ENCODE assay signal across 12 cellular contexts in the genomic region with DNA sequence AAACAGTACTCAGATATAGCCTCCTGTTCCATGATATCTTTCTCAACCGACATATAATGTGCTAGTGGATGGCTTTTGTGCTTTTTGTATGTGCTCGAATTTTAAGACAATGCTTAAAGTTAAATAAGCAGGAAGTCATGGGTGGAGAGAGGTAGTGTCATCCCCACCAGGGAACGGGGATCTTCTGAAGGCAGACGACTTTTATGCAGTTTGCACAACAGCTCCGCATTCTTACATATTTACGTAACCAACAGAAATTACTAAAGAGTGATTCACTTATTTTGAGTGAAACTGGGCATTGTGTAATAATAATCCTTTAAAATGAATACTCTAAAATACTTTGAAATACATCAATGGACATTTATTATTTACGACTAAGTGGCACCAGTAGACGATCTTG.
DNase-seq lines count a peak whose midpoint lies in the region; ATAC-seq and TF ChIP-seq lines count a peak whose summit lies in the region.
"Had no signal": no experiment of that assay in that cellular context is flagged by ENCODE, and none has a peak within 500 bp of the region (broad histone marks: within the 10 kb centered on the region; RNA-seq: fewer than 3 reads in every experiment).

No MANE protein-coding gene starts in this region.

- 39% methylated on average over 8 of the region's 8 CpGs for WGBS in smooth muscle cell (ENCODE audit: low lambda C conversion rate)

- H3K27me3 Mint-ChIP-seq in HFFc6 (ENCODE audit: insufficient read depth), result no peaks in the 10 kb centered on the region
- H3K27me3 Mint-ChIP-seq: naive thymus-derived CD8-positive, alpha-beta T cell had no signal

- H3K27me3 ChIP-seq in HL-60 (ENCODE audit: insufficient read depth, poor library complexity, severe bottlenecking) (no peaks in the 10 kb centered on the region), RWPE2 (ENCODE audit: insufficient read depth, poor library complexity, severe bottlenecking) (no peaks in the 10 kb centered on the region), smooth muscle cell (ENCODE audit: low read depth) (no peaks in the 10 kb centered on the region)

- peak overlapping the region; percentile 66 for H3K9ac ChIP-seq in smooth muscle cell (ENCODE audit: low read depth)

- no peak overlapping the region for H3K27ac Mint-ChIP-seq in HFFc6
- H3K27ac Mint-ChIP-seq: naive thymus-derived CD8-positive, alpha-beta T cell had no signal

- DNase-seq in HL-60 (ENCODE audit: low read depth in 1 of 2, low spot score in 1 of 2) (peak; percentile 10 to 71), RWPE2 (ENCODE audit: low spot score) (peak; percentile 60), fibroblast of mammary gland (ENCODE audit: low read depth) (peak; percentile 90), smooth muscle cell (lab: John Stamatoyannopoulos, UW; ENCODE audit: unreplicated experiment) (no peak), HFFc6 (no peak), DMS53 (lab: John Stamatoyannopoulos, UW) (no peak)
- DNase-seq: activated effector memory CD4-positive, alpha-beta T cell treated with anti-CD3 and anti-CD28 coated beads, Interleukin-2, amount 50 U/mL, for 16 hours; H9; naive thymus-derived CD8-positive, alpha-beta T cell; NCI-H1092 treated with DMSO at 0.1 percent for 48 hours; stimulated activated naive CD4-positive, alpha-beta T cell treated with Interleukin-2 at 50 U/mL for 16 hours had no signal

- H2AFZ ChIP-seq in smooth muscle cell (ENCODE audit: low read depth), result peak overlapping the region; percentile 61

- no peaks in the 10 kb centered on the region for H3K79me2 ChIP-seq in smooth muscle cell (ENCODE audit: low read depth)

- TF ChIP-seq CTCF in HL-60 (IDR thresholded peaks at IDR 0.05; ENCODE audit: insufficient read depth, low read length) (no peak), RWPE2 (IDR thresholded peaks at IDR 0.05; ENCODE audit: poor library complexity, severe bottlenecking) (no peak), fibroblast of mammary gland (conservative IDR thresholded peaks at IDR 0.05; ENCODE audit: control insufficient read depth, insufficient read depth, low read depth, low read length) (no peak), smooth muscle cell (IDR thresholded peaks at IDR 0.05; ENCODE audit: borderline replicate concordance, insufficient read depth, poor library complexity, severe bottlenecking) (no peak), HFFc6 (IDR thresholded peaks at IDR 0.05) (no peak)

- H3K36me3 ChIP-seq in RWPE2 (ENCODE audit: low read depth) (no peaks in the 10 kb centered on the region), smooth muscle cell (ENCODE audit: low read depth) (no peaks in the 10 kb centered on the region)

- H3K36me3 Mint-ChIP-seq in HFFc6 (ENCODE audit: low read depth), result no peaks in the 10 kb centered on the region
- H3K36me3 Mint-ChIP-seq: naive thymus-derived CD8-positive, alpha-beta T cell had no signal

- H3K9me3 ChIP-seq in RWPE2 (ENCODE audit: severe bottlenecking) (no peaks in the 10 kb centered on the region), smooth muscle cell (replicated peaks; ENCODE audit: low read depth) (no peaks in the 10 kb centered on the region)

- H3K4me3 ChIP-seq in HL-60 (replicated peaks; ENCODE audit: insufficient read depth, low read length), result no peak overlapping the region
- H3K4me3 ChIP-seq in RWPE2 (ENCODE audit: severe bottlenecking), result no peak overlapping the region
- H3K4me3 ChIP-seq in fibroblast of mammary gland (ENCODE audit: control insufficient read depth, low read depth, low read length), result no peak overlapping the region
- H3K4me3 ChIP-seq in smooth muscle cell, result peak overlapping the region; percentile 26

- H3K4me2 ChIP-seq in smooth muscle cell, result peak overlapping the region; percentile 69

- H3K27ac ChIP-seq in HL-60 (replicated peaks) (no peak overlapping the region), RWPE2 (ENCODE audit: poor library complexity, severe bottlenecking) (peak overlapping the region; percentile 73), smooth muscle cell (ENCODE audit: low read depth) (peak overlapping the region; percentile 89)

- H3F3A ChIP-seq in smooth muscle cell (ENCODE audit: low read depth), result no peaks in the 10 kb centered on the region

- H3K4me3 Mint-ChIP-seq in HFFc6, result no peak overlapping the region; the same call in 1 of the 2 replicates
- H3K4me3 Mint-ChIP-seq: H9; naive thymus-derived CD8-positive, alpha-beta T cell had no signal

- no peaks in the 10 kb centered on the region for H4K20me1 ChIP-seq in smooth muscle cell (ENCODE audit: low read depth)

- H3K9me3 Mint-ChIP-seq in HFFc6, result peaks cover 23% of the 10 kb centered on the region
- H3K9me3 Mint-ChIP-seq: H9 had no signal

- no peaks in the 10 kb centered on the region for H3K4me1 Mint-ChIP-seq in HFFc6 (ENCODE audit: low read depth)
- H3K4me1 Mint-ChIP-seq: naive thymus-derived CD8-positive, alpha-beta T cell had no signal

- ATAC-seq in RWPE2 (ENCODE audit: low read depth), result peak; percentile 98
- no peak for ATAC-seq in HG02970 (IDR thresholded peaks at IDR 0.05; ENCODE audit: low FRiP score, unreplicated experiment)
- ATAC-seq: naive thymus-derived CD8-positive, alpha-beta T cell had no signal

- H3K4me1 ChIP-seq in RWPE2 (ENCODE audit: insufficient read depth, poor library complexity, severe bottlenecking) (peaks cover 13% of the 10 kb centered on the region), smooth muscle cell (ENCODE audit: low read depth) (no peaks in the 10 kb centered on the region)

Comparison
In these comparisons a context has a peak if more than half of its experiments do, and no peak if none do; other contexts are left out.
1. DNase-seq: peak in HL-60 (2 of 2), RWPE2 (single experiment) and fibroblast of mammary gland (single experiment); none in smooth muscle cell (single experiment), HFFc6 (single experiment) and DMS53 (single experiment).